Comparison of ENCODE assay signal across 1 cellular context in the genomic region with DNA sequence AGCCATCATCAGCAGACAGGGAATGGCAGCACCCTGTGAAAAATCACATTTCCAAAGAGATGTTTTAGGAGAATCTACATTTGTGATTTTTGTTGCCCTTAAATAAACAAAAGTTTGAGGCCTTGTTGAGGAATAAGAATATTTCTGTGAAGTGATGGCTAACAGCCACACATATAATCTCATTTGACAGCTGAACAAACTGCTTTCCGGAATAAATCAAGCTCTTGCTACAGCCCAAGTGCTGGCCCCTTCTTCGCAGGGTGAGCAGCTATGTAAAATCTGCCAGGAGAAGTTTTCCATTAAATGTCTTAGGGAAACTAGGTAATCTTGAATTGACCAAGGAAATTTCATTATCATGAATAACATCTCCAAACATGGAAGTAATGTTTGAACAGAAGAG.
TF ChIP-seq lines count a peak whose summit lies in the region.

No MANE protein-coding gene starts in this region.

TF ChIP-seq in WTC11, 78 proteins besides CTCF, POLR2A, EP300 and RAD21 (continued from another document):
- TF ChIP-seq IRF2 (CRISPR knock-in tag; IDR thresholded peaks at IDR 0.05; ENCODE audit: borderline replicate concordance, low read depth) (no peak), SP1 (CRISPR knock-in tag; conservative IDR thresholded peaks at IDR 0.05) (no peak)
- TF ChIP-seq, protein P1, sequence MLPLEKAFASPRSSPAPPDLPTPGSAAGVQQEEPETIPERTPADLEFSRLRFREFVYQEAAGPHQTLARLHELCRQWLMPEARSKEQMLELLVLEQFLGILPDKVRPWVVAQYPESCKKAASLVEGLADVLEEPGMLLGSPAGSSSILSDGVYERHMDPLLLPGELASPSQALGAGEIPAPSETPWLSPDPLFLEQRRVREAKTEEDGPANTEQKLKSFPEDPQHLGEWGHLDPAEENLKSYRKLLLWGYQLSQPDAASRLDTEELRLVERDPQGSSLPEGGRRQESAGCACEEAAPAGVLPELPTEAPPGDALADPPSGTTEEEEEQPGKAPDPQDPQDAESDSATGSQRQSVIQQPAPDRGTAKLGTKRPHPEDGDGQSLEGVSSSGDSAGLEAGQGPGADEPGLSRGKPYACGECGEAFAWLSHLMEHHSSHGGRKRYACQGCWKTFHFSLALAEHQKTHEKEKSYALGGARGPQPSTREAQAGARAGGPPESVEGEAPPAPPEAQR (CRISPR knock-in tag; IDR thresholded peaks at IDR 0.05) = no peak
